ENCODE assay signal across 10 cellular contexts in the genomic region with DNA sequence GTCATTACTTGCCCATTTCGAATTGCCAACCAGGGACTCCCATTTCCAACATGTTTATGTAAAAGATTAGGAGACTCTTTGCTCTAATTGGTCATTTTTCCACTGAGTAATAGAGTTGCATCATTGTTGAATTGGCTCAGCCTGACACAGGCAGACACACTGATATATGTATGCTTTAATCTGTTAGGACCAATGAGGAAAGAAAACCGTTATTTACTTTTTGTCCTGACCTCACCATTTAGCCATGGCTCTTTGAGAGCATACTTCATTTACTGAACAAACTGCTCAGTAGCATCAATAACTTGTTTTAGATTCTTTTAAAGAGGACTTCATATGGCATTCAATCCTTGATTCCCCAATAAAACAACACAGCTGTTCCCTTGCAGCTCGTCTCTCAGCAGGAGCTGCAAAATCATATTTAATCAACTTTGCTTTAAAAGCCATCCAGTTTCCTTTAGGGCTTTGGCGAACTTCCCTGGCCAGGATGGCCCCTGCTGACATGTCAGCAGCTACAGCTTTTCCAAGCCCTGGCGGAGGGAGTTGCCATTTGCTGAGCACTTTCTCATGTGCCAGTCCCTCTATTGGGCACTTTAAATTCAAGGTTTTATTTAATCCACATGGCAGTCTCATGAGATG.
DNase-seq lines count a peak whose midpoint lies in the region; ATAC-seq and TF ChIP-seq lines count a peak whose summit lies in the region.
"Had no signal": no experiment of that assay in that cellular context is flagged by ENCODE, and none has a peak within 500 bp of the region (broad histone marks: within the 10 kb centered on the region; RNA-seq: fewer than 3 reads in every experiment).

No MANE protein-coding gene starts in this region.

- no peak for TF ChIP-seq CTCF in fibroblast of lung (conservative IDR thresholded peaks at IDR 0.05 in 1 of 2, IDR thresholded peaks at IDR 0.05 in 1 of 2; ENCODE audit: low read depth in 1 of 2, low read length in 2 of 2)
- TF ChIP-seq CTCF in lower lobe of right lung (IDR thresholded peaks at IDR 0.05): no peak

- no peak overlapping the region for H3K4me2 ChIP-seq in fibroblast of lung (ENCODE audit: extremely low read depth, insufficient read depth, low read length)

- DNase-seq in HCEC 1CT (peak; percentile 79), SHP77 (lab: John Stamatoyannopoulos, UW) (peak; percentile 34 to 51), fibroblast of lung (ENCODE audit: low read depth in 2 of 2) (peak; percentile 81 to 95), retina (peak; percentile 15), hippocampal formation (lab: John Stamatoyannopoulos, UW) (no peak), lower lobe of right lung (no peak), superior temporal gyrus (ENCODE audit: extremely low spot score) (no peak)
- DNase-seq: activated B cell treated with CpG ODN at 0.5 μM for 24 hours; activated naive CD4-positive, alpha-beta T cell treated with anti-CD3 and anti-CD28 coated beads for 36 hours; Kasumi-1 had no signal

- H3K36me3 ChIP-seq in fibroblast of lung (ENCODE audit: control insufficient read depth, insufficient read depth, low read length) (no peaks in the 10 kb centered on the region), lower lobe of right lung (no peaks in the 10 kb centered on the region)

- no peak overlapping the region for H2AFZ ChIP-seq in fibroblast of lung (ENCODE audit: low read length)

- H3K4me1 ChIP-seq in fibroblast of lung (ENCODE audit: control insufficient read depth, extremely low read depth, insufficient read depth, low read length) (peaks cover 12% of the 10 kb centered on the region), lower lobe of right lung (peaks cover 5% of the 10 kb centered on the region)

- H3K27me3 ChIP-seq in fibroblast of lung (ENCODE audit: control insufficient read depth, insufficient read depth, low read length) (no peaks in the 10 kb centered on the region), lower lobe of right lung (ENCODE audit: low read depth) (no peaks in the 10 kb centered on the region)

- ATAC-seq in lower lobe of right lung: no peak

- H3K9me3 ChIP-seq in fibroblast of lung (ENCODE audit: control insufficient read depth, insufficient read depth, low read depth, low read length) (no peaks in the 10 kb centered on the region), lower lobe of right lung (no peaks in the 10 kb centered on the region)

- H3K4me3 ChIP-seq in fibroblast of lung (replicated peaks in 1 of 4; ENCODE audit: control extremely low read depth in 1 of 4, insufficient read depth in 1 of 4, low read depth in 3 of 4, low read length in 4 of 4) (no peak overlapping the region), lower lobe of right lung (no peak overlapping the region)

- no peaks in the 10 kb centered on the region for H4K20me1 ChIP-seq in fibroblast of lung (ENCODE audit: control insufficient read depth, extremely low read depth, insufficient read depth, low read length)

- H3K79me2 ChIP-seq in fibroblast of lung (ENCODE audit: control insufficient read depth, insufficient read depth, low read length): no peaks in the 10 kb centered on the region

- peak overlapping the region; percentile 20 for H3K27ac ChIP-seq in fibroblast of lung (ENCODE audit: insufficient read depth, low read length)
- H3K27ac ChIP-seq in lower lobe of right lung: no peak overlapping the region

- H3K9ac ChIP-seq in fibroblast of lung (ENCODE audit: insufficient read depth, low read length): no peak overlapping the region

- intact Hi-C loops in lower lobe of right lung (cut with DNase I): no loop called here

Comparison
In these comparisons a context has a peak if more than half of its experiments do, and no peak if none do; other contexts are left out.
1. DNase-seq: peak in HCEC 1CT (single experiment), SHP77 (2 of 2), fibroblast of lung (2 of 2) and retina (single experiment); none in hippocampal formation (0 of 2), lower lobe of right lung (single experiment) and superior temporal gyrus (single experiment).